ENCODE assay signal across 8 cellular contexts in the genomic region with DNA sequence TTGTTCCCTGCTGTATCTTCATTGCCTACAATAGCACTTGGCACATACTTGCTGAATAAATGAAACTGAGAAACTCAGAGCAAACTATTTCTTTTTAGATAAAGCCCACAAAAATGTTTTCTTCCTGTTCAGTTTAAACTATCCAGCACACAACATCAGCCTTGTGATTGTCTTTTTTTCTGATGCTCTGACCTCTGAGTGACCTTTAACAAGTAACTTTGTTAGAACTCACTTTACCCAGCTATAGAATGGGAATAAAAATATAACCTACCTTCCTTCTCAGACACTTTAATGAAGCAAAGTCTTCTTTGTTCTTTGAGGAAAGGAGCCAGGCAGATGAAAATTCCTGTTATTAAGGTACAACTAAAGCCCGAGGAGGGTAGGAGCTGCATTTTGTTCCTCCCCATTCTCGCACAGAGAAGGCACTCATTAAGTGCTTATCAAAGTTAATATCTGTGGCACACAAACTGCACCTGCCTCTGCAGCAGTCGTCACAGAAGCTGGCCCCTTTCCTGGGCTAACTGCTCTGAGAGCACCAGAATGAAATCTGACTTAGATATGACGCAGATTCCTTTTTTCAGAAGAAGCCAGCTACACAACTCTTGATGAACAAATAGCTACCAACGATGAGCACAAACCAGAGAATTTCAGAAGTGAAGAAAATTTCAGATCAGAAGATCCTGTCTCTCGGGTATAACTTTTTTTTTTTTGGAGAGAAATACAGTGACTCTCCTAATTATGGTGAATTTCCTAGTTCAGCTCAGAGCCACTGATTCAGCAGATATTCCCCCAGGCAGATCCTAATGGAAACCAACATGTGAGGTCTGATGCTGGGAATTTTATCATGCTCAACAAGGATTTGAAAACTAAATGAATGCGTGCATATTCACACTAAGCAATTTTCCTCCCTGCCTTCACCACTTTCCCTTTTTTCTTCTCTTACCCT. TPM values are rescaled to one million over a fixed set of nuclear protein-coding genes. Genes with fewer than 3 reads are reported as not detected.
A peak's percentile ranks its signal among the peaks of the same experiment; 100 is the strongest.
DNase-seq lines count a peak whose midpoint lies in the region; ATAC-seq and TF ChIP-seq lines count a peak whose summit lies in the region.

No MANE protein-coding gene starts in this region.

- CTCF ChIA-PET in OCI-LY7 (lab: Charles Lee; ENCODE audit: unreplicated experiment), result interaction anchor here (1.0 to 1.8 kb wide), 3 partner anchors 19 to 30 kb away, joined by 3 to 4 read pairs (median 4); no protein-coding TSS in a partner anchor

- peak; percentile 25 to 88 (median 70) for ATAC-seq in psoas muscle

- peaks cover 41% of the 10 kb centered on the region for H3K79me2 ChIP-seq in OCI-LY7 (ENCODE audit: insufficient read depth, low read depth, low read length)

- H3K27ac ChIP-seq in OCI-LY7 (ENCODE audit: low read depth, low read length, poor library complexity, severe bottlenecking), result peak overlapping the region; percentile 96
- peak overlapping the region; percentile 71 for H3K27ac ChIP-seq in psoas muscle

- H3K4me3 ChIP-seq in OCI-LY7 (ENCODE audit: low read depth, low read length, poor library complexity, severe bottlenecking) (peak overlapping the region; percentile 72), psoas muscle (peak overlapping the region; percentile 59)

- TF ChIP-seq CTCF in OCI-LY7 (conservative IDR thresholded peaks at IDR 0.05; ENCODE audit: low read length) (no peak), psoas muscle (IDR thresholded peaks at IDR 0.05) (no peak)

- TSS peak; percentile 84 for BruUV-seq in OCI-LY7 (replicated peaks; lab: Mats Ljungman, UMichigan)

- H2AFZ ChIP-seq in OCI-LY7 (ENCODE audit: low read length), result peak overlapping the region; percentile 24; the same call in 1 of the 2 replicates

- intact Hi-C loops in OCI-LY7 (cut with micrococcal nuclease; ENCODE audit: unreplicated experiment) (loop anchor here (1.0 to 10.0 kb wide), 4 partner anchors 20 to 390 kb away; no protein-coding TSS in a partner anchor), psoas muscle (cut with DNase I) (no loop called here)

- H3K36me3 ChIP-seq in OCI-LY7 (ENCODE audit: insufficient read depth, low read length) (peaks cover 8% of the 10 kb centered on the region), psoas muscle (ENCODE audit: insufficient read depth in 1 of 2, low read depth in 1 of 2) (no peaks in the 10 kb centered on the region)

- peaks cover 66% of the 10 kb centered on the region for H3K4me1 ChIP-seq in OCI-LY7 (ENCODE audit: insufficient read depth, low read length, poor library complexity, severe bottlenecking)
- H3K4me1 ChIP-seq in psoas muscle, result peaks cover 9% of the 10 kb centered on the region

- peak; percentile 40 for DNase-seq in NCI-H146 (lab: John Stamatoyannopoulos, UW)
- DNase-seq in NCI-H146 treated with DMSO at 0.1 percent for 48 hours (lab: John Stamatoyannopoulos, UW; ENCODE audit: unreplicated experiment), result no peak
- DNase-seq in OCI-LY7 (ENCODE audit: low spot score), result peak; percentile 77
- DNase-seq in amniotic epithelial cell (ENCODE audit: low read depth), result peak; percentile 24
- DNase-seq in psoas muscle, result peak in 1 of 2 donors; percentile 55
- DNase-seq in NCI-H1694 (lab: John Stamatoyannopoulos, UW), result no peak
- DNase-seq in NCI-H2196 (lab: John Stamatoyannopoulos, UW; ENCODE audit: unreplicated experiment), result no peak
- DNase-seq in NCI-H1436 treated with DMSO at 0.1 percent for 48 hours (lab: John Stamatoyannopoulos, UW), result no peak

- peak overlapping the region; percentile 93 for H3K4me2 ChIP-seq in OCI-LY7 (ENCODE audit: low read length)

- no peaks in the 10 kb centered on the region for H4K20me1 ChIP-seq in OCI-LY7 (ENCODE audit: insufficient read depth, low read length)

- no peaks in the 10 kb centered on the region for H3K27me3 ChIP-seq in psoas muscle (ENCODE audit: insufficient read depth in 3 of 3, low read length in 2 of 3)

- no peaks in the 10 kb centered on the region for H3K9me3 ChIP-seq in OCI-LY7 (ENCODE audit: low read length)
- no peaks in the 10 kb centered on the region for H3K9me3 ChIP-seq in psoas muscle

- POLR2A ChIA-PET in OCI-LY7 (lab: Charles Lee), result interaction anchor here (0.7 to 7.1 kb wide), 26 partner anchors 9 to 390 kb away, joined by 3 to 119 read pairs (median 4); partner anchors contain the start of gene NR3C1

- WGBS in psoas muscle, 3 donors, result 30 to 53% (median 31%) methylated on average over 7 of the region's 7 CpGs

- H3K9me2 ChIP-seq in OCI-LY7 (ENCODE audit: insufficient read depth, low read length), result no peaks in the 10 kb centered on the region

RNA-seq across cellular contexts. Expression of gene NR3C1, which starts 31.0 kb away (rescaled TPM):
- total RNA-seq in OCI-LY7 (2014; rRNA removed; shearing (Covaris generic)), result 45.0 and 45.6 TPM in 2 replicates
- total RNA-seq in OCI-LY7 (2022) (98.1 and 106 TPM in 2 replicates), psoas muscle (10 to 100 TPM; 55.8 to 89.7 (median 63.6) TPM)
- polyA plus RNA-seq in psoas muscle, result 10 to 100 TPM; 16.5 to 34.5 (median 26.2) TPM

Comparison
In these comparisons a context has a peak if more than half of its experiments do, and no peak if none do; other contexts are left out.
1. DNase-seq: peak in NCI-H146 (single experiment), OCI-LY7 (single experiment) and amniotic epithelial cell (single experiment); none in NCI-H146 treated with DMSO at 0.1 percent for 48 hours (single experiment), NCI-H1694 (single experiment), NCI-H2196 (single experiment) and NCI-H1436 treated with DMSO at 0.1 percent for 48 hours (single experiment).